In the genomic region with DNA sequence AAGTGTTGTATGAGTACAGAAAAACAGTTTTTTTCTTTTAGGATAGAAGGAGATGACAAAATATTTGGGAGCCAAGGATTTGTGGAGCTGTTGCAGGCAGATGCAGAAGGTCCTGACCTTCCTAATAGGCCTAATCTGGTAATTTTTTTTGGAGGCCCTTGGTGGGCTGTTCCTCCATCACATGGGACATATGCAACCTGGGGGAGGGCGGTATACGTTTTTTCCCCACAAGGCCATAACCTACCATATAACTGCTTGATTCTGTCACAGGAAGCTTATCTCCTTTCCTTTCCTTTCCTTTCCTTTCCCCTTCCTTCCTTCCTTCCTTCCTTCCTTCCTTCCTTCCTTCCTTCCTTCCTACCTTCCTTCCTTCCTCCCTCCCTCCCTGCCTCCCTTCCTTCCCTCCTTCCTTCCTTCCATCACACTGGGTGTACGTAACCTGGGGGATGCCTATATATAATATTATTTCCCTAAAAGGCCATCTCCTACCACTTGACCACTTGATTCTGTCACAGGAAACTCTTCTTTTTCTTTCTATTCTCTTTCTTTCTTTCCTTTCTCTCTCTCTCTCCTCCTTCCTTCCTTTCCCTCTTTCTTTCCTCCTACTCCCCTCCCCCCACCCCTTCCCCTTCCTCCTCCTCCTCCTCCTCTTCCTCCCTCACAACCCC, we compare ENCODE assay signal across 28 cellular contexts.
"Had no signal": no experiment of that assay in that cellular context is flagged by ENCODE, and none has a peak within 500 bp of the region (broad histone marks: within the 10 kb centered on the region; RNA-seq: fewer than 3 reads in every experiment).

No MANE protein-coding gene starts in this region.

- H3K9me3 ChIP-seq: testis, thyroid gland, uterus had no signal

- ATAC-seq: stimulated activated effector memory CD8-positive, alpha-beta T cell treated with anti-CD3 and anti-CD28 coated beads, Interleukin-12 subunit alpha, Interleukin-12 subunit beta, amount 100 ng/mL, for 72 hours; stimulated activated memory B cell treated with anti-CD40 and anti-IgM and Interleukin-4, amounts not matched to agents 10 μg/mL and 1 μg/mL and 100 μg/mL, for 72 hours; stimulated activated naive B cell treated with anti-CD40 and anti-IgM and Interleukin-4, amounts not matched to agents 10 μg/mL and 1 μg/mL and 100 μg/mL, for 72 hours; stimulated activated naive CD8-positive, alpha-beta T cell treated with anti-CD3 and anti-CD28 coated beads, Interleukin-15, amount 100 ng/mL, for 72 hours; stimulated activated naive CD8-positive, alpha-beta T cell treated with anti-CD3 and anti-CD28 coated beads, Interleukin-15, Interleukin-2, amounts not matched to agents 100 U/mL and 50 U/mL, for 24 hours; upper lobe of right lung had no signal

- H3K36me3 Mint-ChIP-seq: stimulated activated effector memory CD8-positive, alpha-beta T cell treated with anti-CD3 and anti-CD28 coated beads, Interleukin-12 subunit alpha, Interleukin-12 subunit beta, amount 100 ng/mL, for 72 hours; stimulated activated memory B cell treated with anti-CD40 and anti-IgM and Interleukin-4, amounts not matched to agents 10 μg/mL and 1 μg/mL and 100 μg/mL, for 72 hours; type B pancreatic cell had no signal

- H3K4me1 ChIP-seq: stomach, suprapubic skin, testis, thyroid gland, tibial artery, tibial nerve, upper lobe of left lung, upper lobe of right lung, uterus, vagina had no signal

- H3K27me3 ChIP-seq: stomach, suprapubic skin, testis, thyroid gland, tibial artery, tibial nerve, upper lobe of left lung, upper lobe of right lung, uterus, vagina had no signal

- H3K4me3 Mint-ChIP-seq: stimulated activated effector memory CD8-positive, alpha-beta T cell treated with anti-CD3 and anti-CD28 coated beads, Interleukin-12 subunit alpha, Interleukin-12 subunit beta, amount 100 ng/mL, for 72 hours; stimulated activated memory B cell treated with anti-CD40 and anti-IgM and Interleukin-4, amounts not matched to agents 10 μg/mL and 1 μg/mL and 100 μg/mL, for 72 hours; stimulated activated naive B cell treated with anti-CD40 and anti-IgM and Interleukin-4, amounts not matched to agents 10 μg/mL and 1 μg/mL and 100 μg/mL, for 72 hours; stimulated activated naive CD8-positive, alpha-beta T cell treated with anti-CD3 and anti-CD28 coated beads, Interleukin-15, amount 100 ng/mL, for 72 hours; stimulated activated naive CD8-positive, alpha-beta T cell treated with anti-CD3 and anti-CD28 coated beads, Interleukin-15, Interleukin-2, amounts not matched to agents 100 ng/mL and 50 ng/mL, for 24 hours; type B pancreatic cell had no signal

- H3K27ac Mint-ChIP-seq: stimulated activated effector memory CD8-positive, alpha-beta T cell treated with anti-CD3 and anti-CD28 coated beads, Interleukin-12 subunit alpha, Interleukin-12 subunit beta, amount 100 ng/mL, for 72 hours; stimulated activated memory B cell treated with anti-CD40 and anti-IgM and Interleukin-4, amounts not matched to agents 10 μg/mL and 1 μg/mL and 100 μg/mL, for 72 hours; stimulated activated naive B cell treated with anti-CD40 and anti-IgM and Interleukin-4, amounts not matched to agents 10 μg/mL and 1 μg/mL and 100 μg/mL, for 72 hours; stimulated activated naive CD8-positive, alpha-beta T cell treated with anti-CD3 and anti-CD28 coated beads, Interleukin-15, amount 100 ng/mL, for 72 hours; stimulated activated naive CD8-positive, alpha-beta T cell treated with anti-CD3 and anti-CD28 coated beads, Interleukin-15, Interleukin-2, amounts not matched to agents 100 ng/mL and 50 ng/mL, for 24 hours; type B pancreatic cell had no signal

- H3K27ac ChIP-seq: stomach, suprapubic skin, testis, thoracic aorta, thyroid gland, tibial artery, tibial nerve, upper lobe of left lung, upper lobe of right lung, uterus, vagina had no signal

- H3K4me1 Mint-ChIP-seq: stimulated activated effector memory CD8-positive, alpha-beta T cell treated with anti-CD3 and anti-CD28 coated beads, Interleukin-12 subunit alpha, Interleukin-12 subunit beta, amount 100 ng/mL, for 72 hours; stimulated activated memory B cell treated with anti-CD40 and anti-IgM and Interleukin-4, amounts not matched to agents 10 μg/mL and 1 μg/mL and 100 μg/mL, for 72 hours; stimulated activated naive B cell treated with anti-CD40 and anti-IgM and Interleukin-4, amounts not matched to agents 10 μg/mL and 1 μg/mL and 100 μg/mL, for 72 hours; stimulated activated naive CD8-positive, alpha-beta T cell treated with anti-CD3 and anti-CD28 coated beads, Interleukin-15, amount 100 ng/mL, for 72 hours had no signal

- H3K4me3 ChIP-seq: stomach, suprapubic skin, testis, thoracic aorta, thyroid gland, tibial artery, tibial nerve, upper lobe of left lung, upper lobe of right lung, uterus, vagina had no signal

- H3K36me3 ChIP-seq: stomach, suprapubic skin, thoracic aorta, thyroid gland, tibial artery, tibial nerve, upper lobe of left lung, upper lobe of right lung, uterus, vagina had no signal

- FAIRE-seq: urothelium cell line had no signal

- DNase-seq: stimulated activated CD4-positive, alpha-beta T cell treated with anti-CD3 and anti-CD28 coated beads, Interleukin-2, amount 100 ng/mL, for 48 hours; stimulated activated CD4-positive, alpha-beta T cell treated with anti-CD3 and anti-CD28 coated beads, Interleukin-4, amount 100 ng/mL, for 1 hour; stimulated activated CD4-positive, alpha-beta T cell treated with anti-CD3 and anti-CD28 coated beads, Interleukin-4, amount 100 ng/mL, for 24 hours; stimulated activated CD4-positive, alpha-beta T cell treated with anti-CD3 and anti-CD28 coated beads, Interleukin-4, amount 100 ng/mL, for 4 hours; stimulated activated CD8-positive, alpha-beta memory T cell treated with anti-CD3 and anti-CD28 coated beads, Interleukin-4, amount 100 ng/mL, for 48 hours; stimulated activated naive B cell treated with anti-CD40 and anti-IgM and Interleukin-4, amounts not matched to agents 10 μg/mL and 1 μg/mL and 100 μg/mL, for 72 hours; stimulated activated naive CD4-positive, alpha-beta T cell; stimulated activated naive CD4-positive, alpha-beta T cell treated with Interleukin-2 at 50 U/mL for 16 hours; stimulated activated naive CD8-positive, alpha-beta T cell treated with anti-CD3 and anti-CD28 coated beads, Interleukin-15, amount 100 ng/mL, for 72 hours; stimulated activated naive CD8-positive, alpha-beta T cell treated with anti-CD3 and anti-CD28 coated beads, Interleukin-15, Interleukin-2, amounts not matched to agents 100 U/mL and 50 U/mL, for 24 hours; stomach; substantia nigra; testis; thyroid gland; tibial artery; trophoblast cell; upper lobe of right lung; uterus had no signal
